In the genomic region with DNA sequence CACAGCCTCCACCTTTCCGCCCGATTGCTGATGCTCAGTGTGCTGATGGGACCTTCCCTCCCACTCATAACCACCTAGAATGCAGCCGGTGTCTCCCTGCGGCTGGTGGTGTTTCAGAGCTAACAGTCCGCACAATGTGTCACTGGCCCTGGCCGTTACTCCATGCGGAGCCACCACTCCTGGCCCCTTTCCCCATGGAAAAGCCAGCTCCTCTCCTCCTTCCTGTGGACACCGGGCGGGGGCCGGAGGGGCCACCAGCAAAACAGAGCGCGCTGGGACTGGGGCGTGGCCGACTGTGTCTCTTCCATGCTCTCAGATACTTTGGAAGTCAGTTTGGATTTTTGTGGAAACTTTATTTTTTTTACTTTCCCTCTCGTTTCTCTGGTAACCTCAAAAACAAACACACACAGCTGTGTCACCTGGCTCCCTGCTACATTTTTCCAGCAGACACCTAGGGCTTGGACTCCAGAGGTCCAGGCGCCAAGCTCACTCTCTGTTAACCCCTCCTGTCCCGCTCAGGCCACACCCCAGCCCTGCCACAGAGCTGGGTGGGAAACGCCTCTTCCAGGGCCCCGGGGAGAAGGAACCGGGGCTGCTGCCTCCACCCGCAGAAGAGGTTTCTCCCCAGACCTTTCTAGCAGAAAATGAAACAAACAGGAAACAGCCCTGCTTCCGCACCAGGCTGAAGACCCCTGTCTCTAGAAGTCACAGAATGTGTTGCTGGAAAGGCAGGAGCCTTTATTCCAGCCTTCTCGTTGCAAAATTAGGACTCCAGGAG, we compare ENCODE assay signal across 11 cellular contexts. TPM values are rescaled to one million over a fixed set of nuclear protein-coding genes. Genes with fewer than 3 reads are reported as not detected.
DNase-seq lines count a peak whose midpoint lies in the region; ATAC-seq and TF ChIP-seq lines count a peak whose summit lies in the region.
"Had no signal": no experiment of that assay in that cellular context is flagged by ENCODE, and none has a peak within 500 bp of the region (broad histone marks: within the 10 kb centered on the region; RNA-seq: fewer than 3 reads in every experiment).

No MANE protein-coding gene starts in this region.

- H3K9me3 ChIP-seq in SJSA1 (replicated peaks) (peaks cover 14% of the 10 kb centered on the region), neural progenitor cell (ENCODE audit: low read depth) (no peaks in the 10 kb centered on the region)

- H3K27ac ChIP-seq in SJSA1 (peak overlapping the region; percentile 44), neural progenitor cell (no peak overlapping the region)

- no peaks in the 10 kb centered on the region for H4K20me1 ChIP-seq in neural progenitor cell (ENCODE audit: low read depth)

- DNase-seq in AG10803 (ENCODE audit: low read depth) (peak; percentile 86), SJSA1 (ENCODE audit: low read depth in 1 of 2, low spot score in 2 of 2) (peak; percentile 52 to 62), fibroblast of pulmonary artery (ENCODE audit: low read depth) (peak; percentile 66), neural progenitor cell (ENCODE audit: low spot score) (no peak), D341Med (ENCODE audit: low spot score) (no peak), GDM1 (lab: John Stamatoyannopoulos, UW) (no peak)
- DNase-seq: GOT3; NCI-H1930; stimulated activated naive B cell treated with anti-CD40 and anti-IgM and Interleukin-4, amounts not matched to agents 10 μg/mL and 1 μg/mL and 100 μg/mL, for 72 hours had no signal

- peaks cover 44% of the 10 kb centered on the region for H3K4me1 Mint-ChIP-seq in neural progenitor cell

- no peak overlapping the region for H3K4me2 ChIP-seq in neural progenitor cell

- no peak overlapping the region for H3K9ac ChIP-seq in neural progenitor cell

- no peak for ATAC-seq in HG03520 (IDR thresholded peaks at IDR 0.05; ENCODE audit: unreplicated experiment)
- ATAC-seq in HG03280 (IDR thresholded peaks at IDR 0.05; ENCODE audit: unreplicated experiment), result no peak
- ATAC-seq: stimulated activated naive B cell treated with anti-CD40 and anti-IgM and Interleukin-4, amounts not matched to agents 10 μg/mL and 1 μg/mL and 100 μg/mL, for 72 hours had no signal

- H3K4me3 ChIP-seq in AG10803 (ENCODE audit: low read length), result peak overlapping the region; percentile 36
- H3K4me3 ChIP-seq in SJSA1, result no peak overlapping the region
- no peak overlapping the region for H3K4me3 ChIP-seq in fibroblast of pulmonary artery (replicated peaks; ENCODE audit: low read depth, low read length)
- no peak overlapping the region for H3K4me3 ChIP-seq in neural progenitor cell

- H3K9me3 Mint-ChIP-seq in neural progenitor cell, result peaks cover 22% of the 10 kb centered on the region

- H3K4me3 Mint-ChIP-seq in neural progenitor cell, result no peak overlapping the region
- H3K4me3 Mint-ChIP-seq: stimulated activated naive B cell treated with anti-CD40 and anti-IgM and Interleukin-4, amounts not matched to agents 10 μg/mL and 1 μg/mL and 100 μg/mL, for 72 hours had no signal

- H2AFZ ChIP-seq in neural progenitor cell (replicated peaks), result peak overlapping the region; percentile 47

- peak overlapping the region; percentile 83 for H3K27ac Mint-ChIP-seq in neural progenitor cell
- H3K27ac Mint-ChIP-seq: stimulated activated naive B cell treated with anti-CD40 and anti-IgM and Interleukin-4, amounts not matched to agents 10 μg/mL and 1 μg/mL and 100 μg/mL, for 72 hours had no signal

- TF ChIP-seq CTCF in AG10803 (conservative IDR thresholded peaks at IDR 0.05; ENCODE audit: low read length), result no peak
- no peak for TF ChIP-seq CTCF in fibroblast of pulmonary artery (IDR thresholded peaks at IDR 0.05; ENCODE audit: low read length, missing control alignments)
- TF ChIP-seq CTCF in neural progenitor cell (IDR thresholded peaks at IDR 0.05), result no peak

- H3K79me2 ChIP-seq in neural progenitor cell (ENCODE audit: low read depth), result no peaks in the 10 kb centered on the region

- peaks cover 4% of the 10 kb centered on the region for H3K36me3 Mint-ChIP-seq in neural progenitor cell
- H3K36me3 Mint-ChIP-seq: stimulated activated naive B cell treated with anti-CD40 and anti-IgM and Interleukin-4, amounts not matched to agents 10 μg/mL and 1 μg/mL and 100 μg/mL, for 72 hours had no signal

- H3K36me3 ChIP-seq in SJSA1, result no peaks in the 10 kb centered on the region
- no peaks in the 10 kb centered on the region for H3K36me3 ChIP-seq in neural progenitor cell

- H3K27me3 ChIP-seq in SJSA1 (replicated peaks) (no peaks in the 10 kb centered on the region), neural progenitor cell (no peaks in the 10 kb centered on the region)

- H3F3A ChIP-seq in neural progenitor cell (ENCODE audit: low read depth), result peaks cover 3% of the 10 kb centered on the region

- peaks cover 28% of the 10 kb centered on the region for H3K27me3 Mint-ChIP-seq in neural progenitor cell (ENCODE audit: insufficient read depth, low read depth)

- H3K4me1 ChIP-seq in SJSA1 (replicated peaks), result peaks cover 34% of the 10 kb centered on the region
- peaks cover 16% of the 10 kb centered on the region for H3K4me1 ChIP-seq in neural progenitor cell

RNA-seq across cellular contexts. Expression of a gene that starts 32.5 kb away (rescaled TPM):
- total RNA-seq in SJSA1 (2014; rRNA removed; shearing (Covaris generic)), result 310 and 333 TPM in 2 replicates
- total RNA-seq in neural progenitor cell (ENCODE audit: low replicate concordance), result 5.2 and 22.8 TPM in 2 replicates

Comparison
In these comparisons a context has a peak if more than half of its experiments do, and no peak if none do; other contexts are left out.
1. DNase-seq: peak in AG10803 (single experiment), SJSA1 (2 of 2) and fibroblast of pulmonary artery (single experiment); none in neural progenitor cell (single experiment), D341Med (single experiment) and GDM1 (single experiment).
2. RNA of a gene that starts 32.5 kb away (total RNA-seq): 310 to 333 TPM in SJSA1; 5.2 to 22.8 TPM in neural progenitor cell; every median in the first group is over 10 times any median in the second.